8 cellular contexts compared by ENCODE assay signal in the genomic region with DNA sequence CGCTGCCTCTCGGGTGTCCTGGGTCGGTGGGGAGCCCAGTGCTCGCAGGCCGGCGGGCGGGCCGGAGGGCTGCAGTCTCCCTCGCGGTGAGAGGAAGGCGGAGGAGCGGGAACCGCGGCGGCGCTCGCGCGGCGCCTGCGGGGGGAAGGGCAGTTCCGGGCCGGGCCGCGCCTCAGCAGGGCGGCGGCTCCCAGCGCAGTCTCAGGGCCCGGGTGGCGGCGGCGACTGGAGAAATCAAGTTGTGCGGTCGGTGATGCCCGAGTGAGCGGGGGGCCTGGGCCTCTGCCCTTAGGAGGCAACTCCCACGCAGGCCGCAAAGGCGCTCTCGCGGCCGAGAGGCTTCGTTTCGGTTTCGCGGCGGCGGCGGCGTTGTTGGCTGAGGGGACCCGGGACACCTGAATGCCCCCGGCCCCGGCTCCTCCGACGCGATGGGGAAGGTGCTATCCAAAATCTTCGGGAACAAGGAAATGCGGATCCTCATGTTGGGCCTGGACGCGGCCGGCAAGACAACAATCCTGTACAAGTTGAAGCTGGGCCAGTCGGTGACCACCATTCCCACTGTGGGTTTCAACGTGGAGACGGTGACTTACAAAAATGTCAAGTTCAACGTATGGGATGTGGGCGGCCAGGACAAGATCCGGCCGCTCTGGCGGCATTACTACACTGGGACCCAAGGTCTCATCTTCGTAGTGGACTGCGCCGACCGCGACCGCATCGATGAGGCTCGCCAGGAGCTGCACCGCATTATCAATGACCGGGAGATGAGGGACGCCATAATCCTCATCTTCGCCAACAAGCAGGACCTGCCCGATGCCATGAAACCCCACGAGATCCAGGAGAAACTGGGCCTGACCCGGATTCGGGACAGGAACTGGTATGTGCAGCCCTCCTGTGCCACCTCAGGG. TPM values are rescaled to one million over a fixed set of nuclear protein-coding genes. Genes with fewer than 3 reads are reported as not detected.
DNase-seq lines count a peak whose midpoint lies in the region; ATAC-seq and TF ChIP-seq lines count a peak whose summit lies in the region.

No MANE protein-coding gene starts in this region.

- no peak for TF ChIP-seq POLR2A in thyroid gland (IDR thresholded peaks at IDR 0.05)

- H3K36me3 ChIP-seq in thyroid gland = peaks cover 0 to 11% of the 10 kb centered on the region in 2 donors

- TF ChIP-seq CTCF in fibroblast of the aortic adventitia (IDR thresholded peaks at IDR 0.05; ENCODE audit: insufficient read depth, low read length) (no peak), thyroid gland (IDR thresholded peaks at IDR 0.05) (no peak)

- ATAC-seq in HG02870 (IDR thresholded peaks at IDR 0.05; ENCODE audit: unreplicated experiment) = peak; percentile 44

- no peaks in the 10 kb centered on the region for H3K27me3 ChIP-seq in thyroid gland

- peak overlapping the region; percentile 98 to 100 (median 99) for H3K27ac ChIP-seq in thyroid gland

- intact Hi-C loops in thyroid gland (cut with DNase I) = loop anchor here (5.0 kb wide), 1 partner anchor 109 kb away; no protein-coding TSS in a partner anchor

- H3K4me1 ChIP-seq in thyroid gland = peaks cover 27 to 35% of the 10 kb centered on the region in 2 donors

- H3K9me3 ChIP-seq in thyroid gland = no peaks in the 10 kb centered on the region

- 1 to 2% methylated on average over 24 to 46 of the region's 85 CpGs for WGBS in thyroid gland, 2 donors

- peak overlapping the region; percentile 90 for H3K4me3 ChIP-seq in fibroblast of the aortic adventitia (ENCODE audit: low read depth, low read length)
- H3K4me3 ChIP-seq in thyroid gland (replicated peaks in 1 of 3) = peak overlapping the region; percentile 66 to 98 (median 89)

- DNase-seq in NCI-H2227 (lab: John Stamatoyannopoulos, UW; ENCODE audit: unreplicated experiment) (peak; percentile 76), NCI-H2227 treated with DMSO at 0.1 percent for 48 hours (lab: John Stamatoyannopoulos, UW) (no peak), NCI-H69 (lab: John Stamatoyannopoulos, UW) (peak; percentile 86), activated T-helper 1 cell treated with Interleukin-2 at 50 U/mL for 16 hours (ENCODE audit: low read depth) (peak; percentile 62), fibroblast of the aortic adventitia (ENCODE audit: low read depth) (no peak), occipital lobe (lab: John Stamatoyannopoulos, UW) (peak; percentile 14), thyroid gland (peak; percentile 67 to 70)

RNA-seq across cellular contexts. Expression of a gene that starts 0.7 kb away (rescaled TPM):
- total RNA-seq in fibroblast of the aortic adventitia (ENCODE audit: low replicate concordance) (101 and 130 TPM in 2 replicates), occipital lobe (61.3 TPM), thyroid gland (10 to 100 TPM; 35.6 to 59.4 (median 48.5) TPM)

RNA-seq across cellular contexts. Expression of a gene that starts 41.0 kb away (rescaled TPM):
- total RNA-seq in fibroblast of the aortic adventitia (ENCODE audit: low replicate concordance) (63.9 and 140 TPM in 2 replicates), occipital lobe (145 TPM), thyroid gland (100 to 1,000 TPM in 3 of 4 donors, 10 to 100 TPM in 1; 93.9 to 170 (median 118) TPM)

Comparison
In these comparisons a context has a peak if more than half of its experiments do, and no peak if none do; other contexts are left out.
1. DNase-seq: peak in NCI-H2227 (single experiment), NCI-H69 (single experiment), activated T-helper 1 cell treated with Interleukin-2 at 50 U/mL for 16 hours (single experiment), occipital lobe (single experiment) and thyroid gland (2 of 2); none in NCI-H2227 treated with DMSO at 0.1 percent for 48 hours (single experiment) and fibroblast of the aortic adventitia (single experiment).